In the genomic region with DNA sequence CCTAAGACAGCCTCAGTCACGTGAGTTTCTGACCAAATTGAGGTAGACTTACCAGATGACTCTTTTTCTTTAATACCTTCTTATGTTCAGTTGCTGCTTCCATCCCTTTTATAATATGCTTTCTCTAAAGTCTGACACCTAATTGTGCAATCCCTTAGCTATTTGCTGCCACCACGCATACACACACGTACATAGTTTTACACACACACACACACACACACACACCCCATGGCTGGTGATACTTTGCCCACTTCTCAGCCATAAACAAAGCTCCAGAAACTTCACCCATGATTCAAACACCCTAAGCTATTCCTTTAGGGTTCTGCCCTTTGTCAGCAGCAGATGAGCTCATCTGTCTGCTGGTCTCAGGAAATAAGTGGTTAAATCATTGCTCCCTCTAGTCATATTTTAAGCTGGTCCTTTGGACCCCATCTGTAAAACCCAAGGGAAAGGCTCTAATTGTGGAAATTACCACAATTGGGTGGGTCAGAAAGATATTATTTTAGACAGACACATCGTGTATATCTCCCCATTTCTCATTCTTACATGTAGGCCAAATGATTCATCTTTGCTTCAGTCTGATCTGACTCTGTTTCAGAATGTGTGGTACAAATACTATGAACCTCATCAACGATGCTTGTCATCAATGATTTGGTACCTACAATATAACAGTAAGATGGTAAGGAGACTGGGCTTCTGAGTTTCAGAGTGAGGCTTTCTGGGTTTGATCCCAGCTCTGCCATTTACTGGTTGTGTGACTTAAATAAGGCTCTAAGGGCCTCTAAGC, we compare ENCODE assay signal across 28 cellular contexts.
DNase-seq lines count a peak whose midpoint lies in the region; TF ChIP-seq lines count a peak whose summit lies in the region.
"Had no signal": no experiment of that assay in that cellular context is flagged by ENCODE, and none has a peak within 500 bp of the region (broad histone marks: within the 10 kb centered on the region; RNA-seq: fewer than 3 reads in every experiment).

No MANE protein-coding gene starts in this region.

- H3K18ac ChIP-seq in mesenchymal stem cell (ENCODE audit: low read depth in 1 of 2, low read length in 2 of 2): no peak overlapping the region

- H3K4me1 ChIP-seq in BLaER1 (peaks cover 10% of the 10 kb centered on the region), mesenchymal stem cell (ENCODE audit: control insufficient read depth, insufficient read depth, low read depth, low read length) (no peaks in the 10 kb centered on the region), suprapubic skin (no peaks in the 10 kb centered on the region)
- H3K4me1 ChIP-seq: gastroesophageal sphincter, left lung, SJCRH30, testis, uterus had no signal

- H3K9me3 ChIP-seq in BLaER1: no peaks in the 10 kb centered on the region
- no peaks in the 10 kb centered on the region for H3K9me3 ChIP-seq in mesenchymal stem cell (ENCODE audit: control insufficient read depth, low read length)
- H3K9me3 ChIP-seq in suprapubic skin: no peaks in the 10 kb centered on the region
- H3K9me3 ChIP-seq: gastroesophageal sphincter, SJCRH30, testis, uterus had no signal

- H3K4me2 ChIP-seq in BLaER1: peak overlapping the region; percentile 58
- H3K4me2 ChIP-seq in mesenchymal stem cell (ENCODE audit: low read length, poor library complexity, severe bottlenecking): no peak overlapping the region

- 72% methylated on average over 4 of the region's 5 CpGs for WGBS in mesenchymal stem cell
- WGBS in suprapubic skin: 80% methylated on average over 5 of the region's 5 CpGs

- H3K4me3 ChIP-seq in BLaER1 (no peak overlapping the region), choroid plexus epithelial cell (ENCODE audit: low read depth, low read length) (no peak overlapping the region), mesenchymal stem cell (ENCODE audit: insufficient read depth in 1 of 2, low read depth in 1 of 2, low read length in 2 of 2) (no peak overlapping the region), suprapubic skin (no peak overlapping the region)
- H3K4me3 ChIP-seq: dorsolateral prefrontal cortex, gastroesophageal sphincter, left lung, SJCRH30, testis, uterus had no signal

- H3K27me3 ChIP-seq in BLaER1 (no peaks in the 10 kb centered on the region), mesenchymal stem cell (ENCODE audit: control insufficient read depth in 1 of 2, insufficient read depth in 1 of 2, low read length in 2 of 2) (no peaks in the 10 kb centered on the region), suprapubic skin (no peaks in the 10 kb centered on the region)
- H3K27me3 ChIP-seq: dorsolateral prefrontal cortex, gastroesophageal sphincter, left lung, SJCRH30, testis, uterus had no signal

- no peak for TF ChIP-seq EP300 in suprapubic skin (IDR thresholded peaks at IDR 0.05)

- H3K4ac ChIP-seq in mesenchymal stem cell (ENCODE audit: low read depth in 1 of 2, low read length in 2 of 2): no peak overlapping the region

- H3K27ac ChIP-seq in BLaER1 (no peak overlapping the region), mesenchymal stem cell (ENCODE audit: low read length, poor library complexity, severe bottlenecking) (no peak overlapping the region), suprapubic skin (no peak overlapping the region)
- H3K27ac ChIP-seq: dorsolateral prefrontal cortex, gastroesophageal sphincter, left lung, SJCRH30, testis, uterus had no signal

- TF ChIP-seq CTCF in choroid plexus epithelial cell (conservative IDR thresholded peaks at IDR 0.05; ENCODE audit: low read depth, low read length): no peak
- no peak for TF ChIP-seq CTCF in suprapubic skin (IDR thresholded peaks at IDR 0.05)

- no peaks in the 10 kb centered on the region for H3K36me3 ChIP-seq in BLaER1
- no peaks in the 10 kb centered on the region for H3K36me3 ChIP-seq in mesenchymal stem cell (ENCODE audit: control insufficient read depth in 1 of 2, insufficient read depth in 2 of 2, low read depth in 1 of 2, low read length in 2 of 2)
- no peaks in the 10 kb centered on the region for H3K36me3 ChIP-seq in suprapubic skin
- H3K36me3 ChIP-seq: gastroesophageal sphincter, left lung, SJCRH30, uterus had no signal

- H3K79me1 ChIP-seq in mesenchymal stem cell (replicated peaks; ENCODE audit: low read length, poor library complexity, severe bottlenecking): no peaks in the 10 kb centered on the region

- no peak overlapping the region for H2BK15ac ChIP-seq in mesenchymal stem cell (ENCODE audit: low read depth, poor library complexity, severe bottlenecking)

- no peak for TF ChIP-seq POLR2A in suprapubic skin (IDR thresholded peaks at IDR 0.05)
- TF ChIP-seq POLR2A in erythroblast (IDR thresholded peaks at IDR 0.05; ENCODE audit: low read length): no peak

- no peak overlapping the region for H3K23ac ChIP-seq in mesenchymal stem cell (ENCODE audit: low read length in 2 of 2)

- no peak overlapping the region for H3K9ac ChIP-seq in BLaER1
- H3K9ac ChIP-seq in mesenchymal stem cell (ENCODE audit: low read length): no peak overlapping the region

- no peak overlapping the region for H4K91ac ChIP-seq in mesenchymal stem cell (ENCODE audit: low read length)

- peak; percentile 8 for DNase-seq in HT1080 (ENCODE audit: low read depth)
- DNase-seq in choroid plexus epithelial cell (ENCODE audit: low read depth): peak; percentile 52
- peak; percentile 27 for DNase-seq in mesenchymal stem cell
- DNase-seq in NCI-H748 treated with DMSO at 0.1 percent for 48 hours (lab: John Stamatoyannopoulos, UW): no peak
- no peak for DNase-seq in amygdala (lab: John Stamatoyannopoulos, UW)
- no peak for DNase-seq in suprapubic skin (ENCODE audit: low spot score in 2 of 2)
- no peak for DNase-seq in erythroblast (lab: John Stamatoyannopoulos, UW)
- DNase-seq: ACHN; activated CD4-positive, alpha-beta T cell treated with anti-CD3 and anti-CD28 coated beads for 36 hours; activated naive CD4-positive, alpha-beta T cell treated with Interleukin-2 at 50 U/mL for 16 hours; activated T-cell treated with anti-CD3 and anti-CD28 coated beads, Interleukin-2, amount 50 U/mL, for 4 hours; anterior cingulate cortex; CD4-positive, CD25-positive, alpha-beta regulatory T cell; dorsolateral prefrontal cortex; hippocampal formation; immature natural killer cell; KBM-7; left lung; naive thymus-derived CD4-positive, alpha-beta T cell; NCI-H2171; NCI-H524 treated with DMSO at 0.1 percent for 48 hours; nucleus accumbens; SJCRH30; T-cell; testis; uterus had no signal

- H2BK5ac ChIP-seq in mesenchymal stem cell (ENCODE audit: low read depth, low read length, poor library complexity, severe bottlenecking): no peak overlapping the region

- H3K14ac ChIP-seq in mesenchymal stem cell (ENCODE audit: low read length in 2 of 2): no peak overlapping the region

- no peak overlapping the region for H2BK120ac ChIP-seq in mesenchymal stem cell (ENCODE audit: low read depth, low read length)

- H2BK12ac ChIP-seq in mesenchymal stem cell (ENCODE audit: low read length in 2 of 2): no peak overlapping the region

- no peaks in the 10 kb centered on the region for H4K20me1 ChIP-seq in BLaER1

- no peak overlapping the region for H2AFZ ChIP-seq in mesenchymal stem cell (ENCODE audit: low read depth, low read length)

- no peak overlapping the region for H4K8ac ChIP-seq in mesenchymal stem cell (ENCODE audit: low read length)

- no peak overlapping the region for H2AK5ac ChIP-seq in mesenchymal stem cell (ENCODE audit: low read length, severe bottlenecking)

Comparison
In these comparisons a context has a peak if more than half of its experiments do, and no peak if none do; other contexts are left out.
1. DNase-seq: peak in HT1080 (single experiment), choroid plexus epithelial cell (single experiment) and mesenchymal stem cell (single experiment); none in NCI-H748 treated with DMSO at 0.1 percent for 48 hours (single experiment), amygdala (0 of 56), suprapubic skin (0 of 2) and erythroblast (0 of 2).